Comparison of ENCODE assay signal across 12 cellular contexts in the genomic region with DNA sequence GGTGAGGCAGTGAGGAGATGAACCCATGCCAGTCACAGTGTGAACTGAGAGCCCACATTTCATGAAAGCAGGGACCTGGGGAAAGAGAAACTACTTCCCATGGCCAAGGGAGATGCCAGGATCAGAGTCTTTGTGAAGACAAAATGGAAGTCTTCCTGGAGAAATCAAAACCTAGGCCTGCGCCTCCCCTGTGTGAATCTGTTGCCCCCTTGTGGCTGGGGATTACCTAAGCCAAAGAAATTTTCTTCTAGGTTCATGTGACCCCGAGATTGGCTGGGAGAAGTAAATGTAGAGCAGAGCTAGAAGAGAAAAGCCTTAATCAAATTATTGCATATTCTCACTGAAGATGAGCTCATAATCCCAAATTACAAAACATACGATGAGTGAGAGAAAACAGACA.
DNase-seq lines count a peak whose midpoint lies in the region; ATAC-seq and TF ChIP-seq lines count a peak whose summit lies in the region.
"Had no signal": no experiment of that assay in that cellular context is flagged by ENCODE, and none has a peak within 500 bp of the region (broad histone marks: within the 10 kb centered on the region; RNA-seq: fewer than 3 reads in every experiment).

No MANE protein-coding gene starts in this region.

- peaks cover 56% of the 10 kb centered on the region for H3K9me3 Mint-ChIP-seq in HFFc6

- H3K36me3 Mint-ChIP-seq in HFFc6 (ENCODE audit: low read depth) = peaks cover 5% of the 10 kb centered on the region; the same call in 1 of the 2 replicates
- H3K36me3 Mint-ChIP-seq: IgD-negative memory B cell had no signal

- DNase-seq in DMS 273 treated with DMSO at 0.1 percent for 48 hours (lab: John Stamatoyannopoulos, UW) (peak; percentile 9), HFFc6 (peak; percentile 15), RPMI8226 (peak; percentile 57), foreskin fibroblast (peak in 1 of 2 donors; percentile 2), hepatic stellate cell (ENCODE audit: low spot score) (no peak)
- DNase-seq: gastrocnemius medialis, sigmoid colon, uterus had no signal

- TF ChIP-seq CTCF in HFFc6 (IDR thresholded peaks at IDR 0.05) = peak; percentile 72
- TF ChIP-seq CTCF in foreskin fibroblast (IDR thresholded peaks at IDR 0.05; ENCODE audit: low read depth, low read length) = peak; percentile 3

- no peak overlapping the region for H3K4me3 Mint-ChIP-seq in HFFc6

- no peak overlapping the region for H3K27ac Mint-ChIP-seq in HFFc6
- H3K27ac Mint-ChIP-seq: IgD-negative memory B cell had no signal

- H3K4me3 ChIP-seq in foreskin fibroblast (ENCODE audit: low read depth in 1 of 2, low read length in 2 of 2) = no peak overlapping the region
- H3K4me3 ChIP-seq: gastrocnemius medialis, sigmoid colon, uterus had no signal

- no peak for ATAC-seq in GM21529 (IDR thresholded peaks at IDR 0.05; ENCODE audit: unreplicated experiment)
- no peak for ATAC-seq in HG03442 (IDR thresholded peaks at IDR 0.05; ENCODE audit: unreplicated experiment)
- no peak for ATAC-seq in GM18868 (IDR thresholded peaks at IDR 0.05; ENCODE audit: unreplicated experiment)
- ATAC-seq: gastrocnemius medialis had no signal

- H3K4me1 Mint-ChIP-seq in HFFc6 (ENCODE audit: low read depth) = no peaks in the 10 kb centered on the region; the same call in 1 of the 2 replicates
- H3K4me1 Mint-ChIP-seq: IgD-negative memory B cell had no signal

- H3K27me3 Mint-ChIP-seq in HFFc6 (ENCODE audit: insufficient read depth) = peaks cover 2% of the 10 kb centered on the region; the same call in 1 of the 2 replicates
